ENCODE assay signal across 1 cellular context in genomic region chr12:6428326-6428725, GRCh38.
TF ChIP-seq lines count a peak whose summit lies in the region.

No MANE protein-coding gene starts in this region.

TF ChIP-seq in GM12878, 131 proteins besides CTCF, POLR2A, EP300 and RAD21:
- TF ChIP-seq ZBTB40 (IDR thresholded peaks at IDR 0.05; ENCODE audit: borderline replicate concordance) (no peak), MXI1 (IDR thresholded peaks at IDR 0.05; ENCODE audit: low read depth, low read length) (no peak), BCL3 (IDR thresholded peaks at IDR 0.05; ENCODE audit: borderline replicate concordance, insufficient read depth, low read depth, low read length, poor library complexity, severe bottlenecking) (no peak), IKZF2 (IDR thresholded peaks at IDR 0.05) (no peak), MTA2 (IDR thresholded peaks at IDR 0.05; ENCODE audit: low read depth) (no peak), MLLT1 (IDR thresholded peaks at IDR 0.05) (no peak), ZNF687 (IDR thresholded peaks at IDR 0.05) (no peak), SMAD1 (IDR thresholded peaks at IDR 0.05; ENCODE audit: low read depth, partially characterized antibody) (no peak), CHD1 (IDR thresholded peaks at IDR 0.05; ENCODE audit: low read depth, low read length) (no peak), MEF2B (IDR thresholded peaks at IDR 0.05; ENCODE audit: partially characterized antibody, poor library complexity, severe bottlenecking) (no peak), BHLHE40 (IDR thresholded peaks at IDR 0.05; ENCODE audit: borderline replicate concordance in 1 of 2, low read depth in 2 of 2, low read length in 1 of 2) (no peak), SKIL (IDR thresholded peaks at IDR 0.05; ENCODE audit: low read depth, poor library complexity, severe bottlenecking) (no peak)
TF ChIP-seq in GM12878: peak in this region for 0.
